ENCODE assay signal across 22 cellular contexts in genomic region chr10:57982091-57982490, GRCh38.
A peak's percentile ranks its signal among the peaks of the same experiment; 100 is the strongest.
DNase-seq lines count a peak whose midpoint lies in the region; ATAC-seq and TF ChIP-seq lines count a peak whose summit lies in the region.
"Had no signal": no experiment of that assay in that cellular context is flagged by ENCODE, and none has a peak within 500 bp of the region (broad histone marks: within the 10 kb centered on the region; RNA-seq: fewer than 3 reads in every experiment).

No MANE protein-coding gene starts in this region.

- DNase-seq in brain pericyte (ENCODE audit: low read depth, low spot score) (peak; percentile 7), myocyte (ENCODE audit: low read depth) (peak; percentile 37), NCI-H2227 treated with DMSO at 0.1 percent for 48 hours (lab: John Stamatoyannopoulos, UW) (no peak), natural killer cell (no peak)
- DNase-seq in activated CD4-positive, alpha-beta T cell treated with anti-CD3 and anti-CD28 coated beads, Interleukin-2, amount 50 U/mL, for 4 hours: no peak
- DNase-seq: 8988T; ACHN; BE2C; C1 segment of cervical spinal cord; CD4-positive, alpha-beta memory T cell; CD4-positive, CD25-positive, alpha-beta regulatory T cell; CD8-positive, alpha-beta memory T cell; COR-L47; DMS 273 treated with DMSO at 0.1 percent for 48 hours; DMS153; DMS53; DMS79; DND-41; EL; GDM1 had no signal

- H3K4me1 Mint-ChIP-seq in natural killer cell: no peaks in the 10 kb centered on the region
- H3K4me1 Mint-ChIP-seq: CD14-positive monocyte; CD4-positive, alpha-beta memory T cell; CD4-positive, CD25-positive, alpha-beta regulatory T cell; CD8-positive, alpha-beta memory T cell had no signal

- no peak overlapping the region for H3K4me3 Mint-ChIP-seq in natural killer cell
- H3K4me3 Mint-ChIP-seq: CD14-positive monocyte; CD4-positive, alpha-beta memory T cell; CD4-positive, CD25-positive, alpha-beta regulatory T cell; CD8-positive, alpha-beta memory T cell had no signal

- H3K27me3 Mint-ChIP-seq in natural killer cell (ENCODE audit: low read depth in 2 of 2): no peaks in the 10 kb centered on the region
- H3K27me3 Mint-ChIP-seq: CD4-positive, alpha-beta memory T cell; CD4-positive, CD25-positive, alpha-beta regulatory T cell; CD8-positive, alpha-beta memory T cell had no signal

- H3K27ac Mint-ChIP-seq in natural killer cell: no peak overlapping the region
- H3K27ac Mint-ChIP-seq: CD14-positive monocyte; CD4-positive, alpha-beta memory T cell; CD4-positive, CD25-positive, alpha-beta regulatory T cell; CD8-positive, alpha-beta memory T cell had no signal

- intact Hi-C loops in natural killer cell (cut with micrococcal nuclease): no loop called here

- no peak for ATAC-seq in natural killer cell
- ATAC-seq: GM12878 had no signal

- peaks cover 10 to 11% of the 10 kb centered on the region in 2 donors for H3K9me3 Mint-ChIP-seq in natural killer cell

- H3K36me3 Mint-ChIP-seq in natural killer cell: peaks cover 8% of the 10 kb centered on the region
- H3K36me3 Mint-ChIP-seq: CD14-positive monocyte; CD4-positive, alpha-beta memory T cell; CD4-positive, CD25-positive, alpha-beta regulatory T cell; CD8-positive, alpha-beta memory T cell had no signal

- TF ChIP-seq CTCF in natural killer cell (IDR thresholded peaks at IDR 0.05): no peak

Comparison
In these comparisons a context has a peak if more than half of its experiments do, and no peak if none do; other contexts are left out.
1. DNase-seq: peak in brain pericyte (single experiment) and myocyte (single experiment); none in NCI-H2227 treated with DMSO at 0.1 percent for 48 hours (single experiment), natural killer cell (single experiment) and activated CD4-positive, alpha-beta T cell treated with anti-CD3 and anti-CD28 coated beads, Interleukin-2, amount 50 U/mL, for 4 hours (0 of 2).